9 cellular contexts compared by ENCODE assay signal in the genomic region with DNA sequence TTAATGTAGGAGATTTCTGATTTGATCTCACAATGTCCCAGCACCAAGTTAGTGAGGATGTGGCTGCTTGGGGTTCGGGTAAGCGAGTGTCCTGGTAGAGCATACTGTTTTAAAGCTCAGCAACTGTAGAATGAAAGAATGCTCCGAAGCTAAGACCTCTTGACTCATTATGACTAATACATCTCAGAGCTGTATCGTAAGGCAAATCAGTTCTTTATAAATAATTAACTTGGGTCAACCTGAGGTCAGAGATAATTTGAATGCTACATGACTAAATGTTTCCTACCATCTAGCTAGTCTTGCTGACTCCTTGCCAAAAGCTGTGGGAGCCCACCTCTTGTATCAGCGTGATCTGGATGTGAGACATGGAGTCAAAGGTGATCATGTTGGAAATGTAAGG.
DNase-seq lines count a peak whose midpoint lies in the region; ATAC-seq and TF ChIP-seq lines count a peak whose summit lies in the region.
"Had no signal": no experiment of that assay in that cellular context is flagged by ENCODE, and none has a peak within 500 bp of the region (broad histone marks: within the 10 kb centered on the region; RNA-seq: fewer than 3 reads in every experiment).

No MANE protein-coding gene starts in this region.

- H3K4me3 ChIP-seq in AG04450 (ENCODE audit: low read depth, low read length) = no peak overlapping the region
- H3K4me3 ChIP-seq in left ventricle myocardium inferior = no peak overlapping the region
- no peak overlapping the region for H3K4me3 ChIP-seq in tibial artery

- DNase-seq in AG04450 (ENCODE audit: low read depth, low spot score) (peak; percentile 60), RWPE1 (ENCODE audit: low spot score) (peak; percentile 79), hepatic stellate cell (ENCODE audit: low spot score) (peak; percentile 38), sciatic nerve (ENCODE audit: low spot score) (no peak), left ventricle myocardium inferior (no peak), tibial artery (no peak)
- DNase-seq: MM.1S had no signal

- H3K9me3 ChIP-seq in AG04450 (ENCODE audit: control insufficient read depth, insufficient read depth, low read length) (peaks cover 3% of the 10 kb centered on the region; the same call in 1 of the 2 replicates), left ventricle myocardium inferior (replicated peaks) (peaks cover 41% of the 10 kb centered on the region), tibial artery (peaks cover 0 to 8% (median 8%) of the 10 kb centered on the region in 3 donors)

- H3K27me3 ChIP-seq in AG04450 (ENCODE audit: control insufficient read depth, insufficient read depth, low read length) = no peaks in the 10 kb centered on the region
- no peaks in the 10 kb centered on the region for H3K27me3 ChIP-seq in left ventricle myocardium inferior (ENCODE audit: low read depth)
- no peaks in the 10 kb centered on the region for H3K27me3 ChIP-seq in tibial artery

- ATAC-seq in GM21786 (IDR thresholded peaks at IDR 0.05; ENCODE audit: unreplicated experiment) (peak; percentile 56), GM21381 (IDR thresholded peaks at IDR 0.05; ENCODE audit: unreplicated experiment) (no peak), sciatic nerve (no peak)

- CTCF ChIA-PET in AG04450 (lab: Charles Lee) = no interaction called here
- CTCF ChIA-PET in RWPE1 (lab: Yijun Ruan, JAX) = no interaction called here

- no peak for TF ChIP-seq CTCF in AG04450 (IDR thresholded peaks at IDR 0.05; ENCODE audit: low read depth, low read length)
- no peak for TF ChIP-seq CTCF in RWPE1 (conservative IDR thresholded peaks at IDR 0.05; ENCODE audit: low read depth)
- no peak for TF ChIP-seq CTCF in left ventricle myocardium inferior (IDR thresholded peaks at IDR 0.05; ENCODE audit: borderline replicate concordance)
- no peak for TF ChIP-seq CTCF in tibial artery (IDR thresholded peaks at IDR 0.05)

- H3K36me3 ChIP-seq in left ventricle myocardium inferior (peaks cover 8% of the 10 kb centered on the region), tibial artery (no peaks in the 10 kb centered on the region)

- peak overlapping the region; percentile 83 for H3K27ac ChIP-seq in AG04450 (ENCODE audit: low read depth, low read length)
- no peak overlapping the region for H3K27ac ChIP-seq in RWPE1
- H3K27ac ChIP-seq in left ventricle myocardium inferior (replicated peaks) = no peak overlapping the region
- no peak overlapping the region for H3K27ac ChIP-seq in tibial artery

- intact Hi-C loops in sciatic nerve (cut with DNase I) (no loop called here), left ventricle myocardium inferior (cut with micrococcal nuclease) (no loop called here), tibial artery (cut with DNase I; ENCODE audit: low total_unique reads) (no loop called here)

- POLR2A ChIA-PET in AG04450 (lab: Yijun Ruan, JAX) = interaction anchor here (0.9 to 1.0 kb wide), 2 partner anchors 129 to 186 kb away, joined by 3 to 4 read pairs; a partner anchor contains a TSS
- POLR2A ChIA-PET in RWPE1 (lab: Yijun Ruan, JAX; ENCODE audit: low non-redundant PET) = no interaction called here

- H3K4me1 ChIP-seq in left ventricle myocardium inferior = no peaks in the 10 kb centered on the region
- H3K4me1 ChIP-seq in tibial artery = no peaks in the 10 kb centered on the region

Comparison
In these comparisons a context has a peak if more than half of its experiments do, and no peak if none do; other contexts are left out.
1. DNase-seq: peak in AG04450 (single experiment), RWPE1 (single experiment) and hepatic stellate cell (single experiment); none in sciatic nerve (single experiment), left ventricle myocardium inferior (single experiment) and tibial artery (0 of 2).